In genomic region chr10:119058005-119058404, GRCh38 we compare ENCODE assay signal across 25 cellular contexts. TPM values are rescaled to one million over a fixed set of nuclear protein-coding genes. Genes with fewer than 3 reads are reported as not detected.
A peak's percentile ranks its signal among the peaks of the same experiment; 100 is the strongest.
DNase-seq lines count a peak whose midpoint lies in the region; ATAC-seq and TF ChIP-seq lines count a peak whose summit lies in the region.
"Had no signal": no experiment of that assay in that cellular context is flagged by ENCODE, and none has a peak within 500 bp of the region (broad histone marks: within the 10 kb centered on the region; RNA-seq: fewer than 3 reads in every experiment).

No MANE protein-coding gene starts in this region.

- peaks cover 99% of the 10 kb centered on the region for H3K79me2 ChIP-seq in GM23338 (replicated peaks; ENCODE audit: insufficient read depth)

- no peak overlapping the region for H2AFZ ChIP-seq in GM23338

- no peak for DNase-seq in activated T-cell treated with anti-CD3 and anti-CD28 coated beads, Interleukin-2, amount 50 U/mL, for 72 hours
- DNase-seq in activated T-cell treated with anti-CD3 and anti-CD28 coated beads, Interleukin-2, amount 50 U/mL, for 1 hour, result no peak
- DNase-seq in GM23338 (ENCODE audit: low spot score), result no peak
- no peak for DNase-seq in central memory CD8-positive, alpha-beta T cell (ENCODE audit: low spot score in 2 of 2)
- no peak for DNase-seq in progenitor cell of endocrine pancreas (ENCODE audit: low spot score, unreplicated experiment)
- DNase-seq in stimulated activated CD8-positive, alpha-beta memory T cell treated with anti-CD3 and anti-CD28 coated beads, Interleukin-4, amount 100 ng/mL, for 48 hours, result no peak
- DNase-seq in NCI-H446 (lab: John Stamatoyannopoulos, UW), result no peak
- DNase-seq: AML-193; CD8-positive, alpha-beta T cell; DMS79 treated with DMSO at 0.1 percent for 48 hours; GF-D8; IMR-90; NCI-H1048; NCI-H1417 treated with DMSO at 0.1 percent for 48 hours; NCI-H1694 treated with DMSO at 0.1 percent for 48 hours; NCI-H2081; NCI-H2171 treated with DMSO at 0.1 percent for 48 hours; NCI-H526; NCI-H82; NK-92 treated with Interleukin-12 subunit alpha and Interleukin-12 subunit beta, amount 100 ng/mL, for 24 hours; PC-3; SK-N-SH had no signal

- H3K27ac Mint-ChIP-seq in activated T-cell treated with anti-CD3 and anti-CD28 coated beads, Interleukin-2, amount 50 U/mL, for 72 hours, result peak overlapping the region; percentile 12
- H3K27ac Mint-ChIP-seq in GM23338 (no peak overlapping the region), progenitor cell of endocrine pancreas (peak overlapping the region; percentile 10)
- H3K27ac Mint-ChIP-seq in central memory CD8-positive, alpha-beta T cell (ENCODE audit: low read depth), result peak overlapping the region; percentile 58
- H3K27ac Mint-ChIP-seq: CD8-positive, alpha-beta T cell had no signal

- H3K4me1 Mint-ChIP-seq in activated T-cell treated with anti-CD3 and anti-CD28 coated beads, Interleukin-2, amount 50 U/mL, for 72 hours (ENCODE audit: low read depth), result peaks cover 13% of the 10 kb centered on the region
- H3K4me1 Mint-ChIP-seq in GM23338 (no peaks in the 10 kb centered on the region), progenitor cell of endocrine pancreas (ENCODE audit: low read depth) (peaks cover 4% of the 10 kb centered on the region)
- peaks cover 27% of the 10 kb centered on the region for H3K4me1 Mint-ChIP-seq in central memory CD8-positive, alpha-beta T cell

- H3K4me1 ChIP-seq in GM23338 (ENCODE audit: insufficient read depth), result no peaks in the 10 kb centered on the region
- H3K4me1 ChIP-seq: A549 had no signal

- no peaks in the 10 kb centered on the region for H3K27me3 ChIP-seq in GM23338 (ENCODE audit: insufficient read depth)
- H3K27me3 ChIP-seq: BLaER1 treated with 17β-estradiol and CSF1 and Interleukin-3, amounts not matched to agents 10 nM and 100 nM had no signal

- no peaks in the 10 kb centered on the region for H3K9me2 ChIP-seq in GM23338 (ENCODE audit: insufficient read depth)
- H3K9me2 ChIP-seq: SK-N-SH had no signal

- TF ChIP-seq CTCF in GM23338 (conservative IDR thresholded peaks at IDR 0.05; ENCODE audit: low read depth in 2 of 2) (no peak), progenitor cell of endocrine pancreas (IDR thresholded peaks at IDR 0.05; ENCODE audit: unreplicated experiment) (no peak)

- ATAC-seq in activated T-cell treated with anti-CD3 and anti-CD28 coated beads, Interleukin-2, amount 50 U/mL, for 72 hours (replicated peaks in 1 of 2), result no peak
- ATAC-seq in GM23338, result no peak
- no peak for ATAC-seq in central memory CD8-positive, alpha-beta T cell (replicated peaks; ENCODE audit: extremely low read depth, poor library complexity, severe bottlenecking)
- ATAC-seq: A549; CD8-positive, alpha-beta T cell; PC-3 had no signal

- peaks cover 47% of the 10 kb centered on the region for H4K20me1 ChIP-seq in GM23338 (replicated peaks; ENCODE audit: insufficient read depth)

- no peak overlapping the region for H3K4me3 ChIP-seq in GM23338
- H3K4me3 ChIP-seq: A549; BLaER1 treated with 17β-estradiol and CSF1 and Interleukin-3, amounts not matched to agents 10 nM and 100 nM had no signal

- H3K9me3 Mint-ChIP-seq in activated T-cell treated with anti-CD3 and anti-CD28 coated beads, Interleukin-2, amount 50 U/mL, for 72 hours, result no peaks in the 10 kb centered on the region
- H3K9me3 Mint-ChIP-seq in GM23338, result no peaks in the 10 kb centered on the region
- no peaks in the 10 kb centered on the region for H3K9me3 Mint-ChIP-seq in central memory CD8-positive, alpha-beta T cell
- no peaks in the 10 kb centered on the region for H3K9me3 Mint-ChIP-seq in progenitor cell of endocrine pancreas (ENCODE audit: low read depth)
- H3K9me3 Mint-ChIP-seq: CD8-positive, alpha-beta T cell had no signal

- no peak overlapping the region for H3K27ac ChIP-seq in GM23338 (ENCODE audit: low read depth)
- H3K27ac ChIP-seq: A549; BLaER1 treated with 17β-estradiol and CSF1 and Interleukin-3, amounts not matched to agents 10 nM and 100 nM; KMS-11 had no signal

- peaks cover 18 to 57% of the 10 kb centered on the region in 2 donors for H3K36me3 Mint-ChIP-seq in activated T-cell treated with anti-CD3 and anti-CD28 coated beads, Interleukin-2, amount 50 U/mL, for 72 hours (ENCODE audit: insufficient read depth in 2 of 2)
- H3K36me3 Mint-ChIP-seq in GM23338 (ENCODE audit: low read depth) (peaks cover 98% of the 10 kb centered on the region), progenitor cell of endocrine pancreas (ENCODE audit: insufficient read depth) (peaks cover 41% of the 10 kb centered on the region)
- H3K36me3 Mint-ChIP-seq in central memory CD8-positive, alpha-beta T cell (ENCODE audit: insufficient read depth), result peaks cover 96% of the 10 kb centered on the region

- H3F3A ChIP-seq in GM23338 (replicated peaks; ENCODE audit: low read depth), result peaks cover 13% of the 10 kb centered on the region; the same call in 1 of the 2 replicates

- H3K4me2 ChIP-seq in GM23338, result no peak overlapping the region
- H3K4me2 ChIP-seq: A549; BLaER1 treated with 17β-estradiol and CSF1 and Interleukin-3, amounts not matched to agents 10 nM and 100 nM; KMS-11; SK-N-SH had no signal

- no peaks in the 10 kb centered on the region for H3K27me3 Mint-ChIP-seq in activated T-cell treated with anti-CD3 and anti-CD28 coated beads, Interleukin-2, amount 50 U/mL, for 72 hours (ENCODE audit: low read depth)
- H3K27me3 Mint-ChIP-seq in GM23338 (ENCODE audit: insufficient read depth, low read depth, poor library complexity) (no peaks in the 10 kb centered on the region), progenitor cell of endocrine pancreas (no peaks in the 10 kb centered on the region)
- no peaks in the 10 kb centered on the region for H3K27me3 Mint-ChIP-seq in central memory CD8-positive, alpha-beta T cell

- no peak overlapping the region for H3K4me3 Mint-ChIP-seq in activated T-cell treated with anti-CD3 and anti-CD28 coated beads, Interleukin-2, amount 50 U/mL, for 72 hours
- no peak overlapping the region for H3K4me3 Mint-ChIP-seq in GM23338
- no peak overlapping the region for H3K4me3 Mint-ChIP-seq in central memory CD8-positive, alpha-beta T cell
- no peak overlapping the region for H3K4me3 Mint-ChIP-seq in progenitor cell of endocrine pancreas (ENCODE audit: low read depth)
- H3K4me3 Mint-ChIP-seq: CD8-positive, alpha-beta T cell had no signal

- peaks cover 95% of the 10 kb centered on the region for H3K36me3 ChIP-seq in GM23338 (ENCODE audit: insufficient read depth)

TF ChIP-seq in GM23338, 12 proteins besides CTCF, POLR2A, EP300 and RAD21:
- peak; percentile 23 for TF ChIP-seq EZH2phosphoT487 (IDR thresholded peaks at IDR 0.05; ENCODE audit: unreplicated experiment)
- no peak for TF ChIP-seq REST (IDR thresholded peaks at IDR 0.05; ENCODE audit: unreplicated experiment)
- no peak for TF ChIP-seq CREB1 (CRISPR knock-in tag; IDR thresholded peaks at IDR 0.05; ENCODE audit: low read depth)

RNA-seq across cellular contexts. Expression of gene EIF3A, which starts 22.6 kb away (rescaled TPM):
- 100 to 1,000 TPM; 160 to 164 TPM for total RNA-seq in activated T-cell treated with anti-CD3 and anti-CD28 coated beads, Interleukin-2, amount 50 U/mL, for 72 hours
- total RNA-seq in GM23338 (2014; rRNA removed; shearing (Covaris generic)), result 170 and 171 TPM in 2 replicates
- 136 and 152 TPM in 2 replicates for polyA plus RNA-seq in GM23338 (2016; fragmentation: Nextera tagmentation; extraction: Ambion mirVana)
- total RNA-seq in progenitor cell of endocrine pancreas, result 127 and 129 TPM in 2 replicates

RNA-seq across cellular contexts. Expression of gene NANOS1, which starts 28.5 kb away (rescaled TPM):
- total RNA-seq in activated T-cell treated with anti-CD3 and anti-CD28 coated beads, Interleukin-2, amount 50 U/mL, for 72 hours, result under 1 TPM; 0.31 to 0.37 TPM
- total RNA-seq in GM23338 (2014; rRNA removed; shearing (Covaris generic)), result 2.9 and 7.8 TPM in 2 replicates
- polyA plus RNA-seq in GM23338 (2016; fragmentation: Nextera tagmentation; extraction: Ambion mirVana), result 1.6 and 2.2 TPM in 2 replicates
- total RNA-seq in progenitor cell of endocrine pancreas, result 2.7 and 3.5 TPM in 2 replicates

RNA-seq across cellular contexts. Expression of gene DENND10, which starts 45.9 kb away (rescaled TPM):
- 10 to 100 TPM; 39.4 to 41.3 TPM for total RNA-seq in activated T-cell treated with anti-CD3 and anti-CD28 coated beads, Interleukin-2, amount 50 U/mL, for 72 hours
- 41.8 and 53.7 TPM in 2 replicates for total RNA-seq in GM23338 (2014; rRNA removed; shearing (Covaris generic))
- polyA plus RNA-seq in GM23338 (2016; fragmentation: Nextera tagmentation; extraction: Ambion mirVana), result 36.5 and 41.4 TPM in 2 replicates
- total RNA-seq in progenitor cell of endocrine pancreas, result 44.6 and 48.5 TPM in 2 replicates
